Comparison of ENCODE assay signal across 16 cellular contexts in the genomic region with DNA sequence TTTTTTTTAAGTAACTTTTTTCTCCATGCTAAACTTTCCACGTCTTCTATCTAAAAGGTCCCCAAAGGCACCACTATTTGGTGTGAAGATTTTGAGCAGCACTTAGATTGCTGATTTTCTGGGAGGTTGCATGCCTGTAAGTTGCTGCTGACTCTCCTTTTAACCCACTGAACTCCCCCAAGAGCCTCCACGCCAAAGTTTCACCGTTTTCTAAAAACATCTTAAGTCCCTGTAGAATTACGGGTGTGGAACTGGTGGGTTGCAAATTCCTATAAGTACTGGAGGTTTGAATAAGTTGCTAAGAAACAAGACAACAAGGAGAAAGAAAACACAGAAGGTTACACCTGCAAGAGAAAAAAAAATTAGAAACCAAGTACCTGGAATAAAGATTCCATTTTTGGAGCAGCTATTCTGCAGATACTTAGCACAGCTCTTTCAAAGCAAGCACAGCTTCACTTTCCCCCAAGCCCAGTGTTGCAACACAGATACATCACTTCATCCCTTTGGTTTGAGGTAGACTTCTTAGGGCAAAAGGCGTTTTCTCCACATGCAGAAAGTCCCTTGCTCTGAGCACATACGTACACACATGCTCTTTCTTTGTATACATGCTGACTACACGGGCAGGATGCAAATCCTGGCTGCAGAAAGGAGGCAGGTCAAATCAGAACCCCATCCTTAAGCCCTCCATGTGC. TPM values are rescaled to one million over a fixed set of nuclear protein-coding genes. Genes with fewer than 3 reads are reported as not detected.
DNase-seq lines count a peak whose midpoint lies in the region; ATAC-seq and TF ChIP-seq lines count a peak whose summit lies in the region.
"Had no signal": no experiment of that assay in that cellular context is flagged by ENCODE, and none has a peak within 500 bp of the region (broad histone marks: within the 10 kb centered on the region; RNA-seq: fewer than 3 reads in every experiment).

No MANE protein-coding gene starts in this region.

- H4K20me1 ChIP-seq in Karpas-422 (ENCODE audit: insufficient read depth, low read depth, low read length), result peaks cover 3% of the 10 kb centered on the region; the same call in 1 of the 2 replicates

- H3K4me1 ChIP-seq in Karpas-422 (ENCODE audit: low read length) (peaks cover 53% of the 10 kb centered on the region), suprapubic skin (peaks cover 77% of the 10 kb centered on the region)

- peaks cover 24% of the 10 kb centered on the region for H3K4me1 Mint-ChIP-seq in activated CD4-positive, alpha-beta T cell treated with anti-CD3 and anti-CD28 coated beads, Interleukin-2, amount 10 ng/mL, durations not matched to agents 24 days and 14 days

- H3K4me3 Mint-ChIP-seq in activated CD4-positive, alpha-beta T cell treated with anti-CD3 and anti-CD28 coated beads, Interleukin-2, amount 10 ng/mL, durations not matched to agents 24 days and 14 days, result no peak overlapping the region
- H3K4me3 Mint-ChIP-seq: activated naive CD4-positive, alpha-beta T cell treated with anti-CD3 and anti-CD28 coated beads for 36 hours; dendritic cell treated with granulocyte-macrophage colony-stimulating factor and Interleukin-4, amounts not matched to agents 40 ng/mL and 50 ng/mL, for 4 days had no signal

- H3K27ac Mint-ChIP-seq in activated CD4-positive, alpha-beta T cell treated with anti-CD3 and anti-CD28 coated beads, Interleukin-2, amount 10 ng/mL, durations not matched to agents 24 days and 14 days, result no peak overlapping the region
- H3K27ac Mint-ChIP-seq: activated naive CD4-positive, alpha-beta T cell treated with anti-CD3 and anti-CD28 coated beads for 36 hours; dendritic cell treated with granulocyte-macrophage colony-stimulating factor and Interleukin-4, amounts not matched to agents 40 ng/mL and 50 ng/mL, for 4 days had no signal

- in situ Hi-C loops in brain microvascular endothelial cell (cut with HindIII; ENCODE audit: low pct_ligation_motif_present, low sequenced_read_pairs), result no loop called here

- H2AFZ ChIP-seq in Karpas-422 (ENCODE audit: low read length), result no peak overlapping the region

- no peak overlapping the region for H3K9ac ChIP-seq in Karpas-422 (ENCODE audit: low read length)

- H3K79me2 ChIP-seq in Karpas-422 (ENCODE audit: low read length), result peaks cover 7% of the 10 kb centered on the region; the same call in 1 of the 2 replicates

- H3K4me3 ChIP-seq in Karpas-422 (ENCODE audit: low read length) (no peak overlapping the region), brain microvascular endothelial cell (ENCODE audit: low read depth, low read length) (no peak overlapping the region), suprapubic skin (peak overlapping the region; percentile 88)
- H3K4me3 ChIP-seq: HAP-1, MG63 had no signal

- H3K9me3 Mint-ChIP-seq in activated CD4-positive, alpha-beta T cell treated with anti-CD3 and anti-CD28 coated beads, Interleukin-2, amount 10 ng/mL, durations not matched to agents 24 days and 14 days, result no peaks in the 10 kb centered on the region
- H3K9me3 Mint-ChIP-seq: activated naive CD4-positive, alpha-beta T cell treated with anti-CD3 and anti-CD28 coated beads for 36 hours; dendritic cell treated with granulocyte-macrophage colony-stimulating factor and Interleukin-4, amounts not matched to agents 40 ng/mL and 50 ng/mL, for 4 days had no signal

- H3K4me2 ChIP-seq in Karpas-422 (ENCODE audit: low read depth, low read length, poor library complexity, severe bottlenecking), result no peak overlapping the region

- no peak for TF ChIP-seq EP300 in suprapubic skin (IDR thresholded peaks at IDR 0.05)

- intact Hi-C loops in activated CD4-positive, alpha-beta T cell treated with anti-CD3 and anti-CD28 coated beads, Interleukin-2, amount 10 ng/mL, durations not matched to agents 24 days and 14 days (cut with micrococcal nuclease), result no loop called here

- TF ChIP-seq CTCF in brain microvascular endothelial cell (IDR thresholded peaks at IDR 0.05; ENCODE audit: low read depth, low read length, missing control alignments) (no peak), suprapubic skin (IDR thresholded peaks at IDR 0.05) (no peak)

- H3K27ac ChIP-seq in Karpas-422 (ENCODE audit: low read length), result no peak overlapping the region
- peak overlapping the region; percentile 19 for H3K27ac ChIP-seq in brain microvascular endothelial cell
- peak overlapping the region; percentile 25 for H3K27ac ChIP-seq in suprapubic skin

- WGBS in suprapubic skin, result 43% methylated on average over 7 of the region's 7 CpGs

- H3K27me3 Mint-ChIP-seq in activated CD4-positive, alpha-beta T cell treated with anti-CD3 and anti-CD28 coated beads, Interleukin-2, amount 10 ng/mL, durations not matched to agents 24 days and 14 days, result peaks cover 48% of the 10 kb centered on the region

- peak; percentile 44 for DNase-seq in Karpas-422
- no peak for DNase-seq in brain microvascular endothelial cell
- peak; percentile 24 for DNase-seq in left lobe of liver (ENCODE audit: low spot score)
- DNase-seq in suprapubic skin (ENCODE audit: low spot score in 2 of 2), result no peak
- no peak for DNase-seq in activated CD4-positive, alpha-beta T cell treated with anti-CD3 and anti-CD28 coated beads, Interleukin-2, amount 10 ng/mL, durations not matched to agents 24 days and 14 days
- DNase-seq: activated CD4-positive, alpha-beta T cell treated with anti-CD3 and anti-CD28 coated beads for 4 hours; activated naive CD4-positive, alpha-beta T cell treated with anti-CD3 and anti-CD28 coated beads for 36 hours; head of caudate nucleus; MG63; NCI-H2029; retina; T1000 had no signal

- H3K36me3 Mint-ChIP-seq in activated CD4-positive, alpha-beta T cell treated with anti-CD3 and anti-CD28 coated beads, Interleukin-2, amount 10 ng/mL, durations not matched to agents 24 days and 14 days (ENCODE audit: low read depth), result no peaks in the 10 kb centered on the region

- H3K36me3 ChIP-seq in Karpas-422 (ENCODE audit: insufficient read depth, low read length), result 0 out of 2 replicates have a peak, but pooled peaks cover 6% of the 10 kb centered on the region
- H3K36me3 ChIP-seq in brain microvascular endothelial cell (replicated peaks), result peaks cover 51% of the 10 kb centered on the region
- H3K36me3 ChIP-seq in suprapubic skin, result peaks cover 5% of the 10 kb centered on the region
- H3K36me3 ChIP-seq: MG63 had no signal

- H3K9me3 ChIP-seq in Karpas-422 (ENCODE audit: low read length) (no peaks in the 10 kb centered on the region), suprapubic skin (no peaks in the 10 kb centered on the region)
- H3K9me3 ChIP-seq: HAP-1, MG63 had no signal

- H3K27me3 ChIP-seq in Karpas-422 (ENCODE audit: low read length) (no peaks in the 10 kb centered on the region), brain microvascular endothelial cell (replicated peaks) (no peaks in the 10 kb centered on the region), suprapubic skin (no peaks in the 10 kb centered on the region)
- H3K27me3 ChIP-seq: MG63 had no signal

- no peak for TF ChIP-seq POLR2A in suprapubic skin (IDR thresholded peaks at IDR 0.05)

- ATAC-seq in left lobe of liver (no peak), GM18520 (IDR thresholded peaks at IDR 0.05; ENCODE audit: unreplicated experiment) (no peak), GM19023 (IDR thresholded peaks at IDR 0.05; ENCODE audit: unreplicated experiment) (no peak)

- H3K9me2 ChIP-seq in Karpas-422 (replicated peaks; ENCODE audit: insufficient read depth, low read length), result no peaks in the 10 kb centered on the region

RNA-seq across cellular contexts. Expression of a gene that starts 5.0 kb away (rescaled TPM):
- total RNA-seq in Karpas-422 (2014; rRNA removed; shearing (Covaris generic); ENCODE audit: low replicate concordance), result 8.1 and 8.3 TPM in 2 replicates
- 4.3 TPM for total RNA-seq in left lobe of liver
- total RNA-seq in suprapubic skin, result 100 to 1,000 TPM; 133 to 367 (median 191) TPM
- 1.1 and 1.3 TPM in 2 replicates for total RNA-seq in activated CD4-positive, alpha-beta T cell treated with anti-CD3 and anti-CD28 coated beads, Interleukin-2, amount 10 ng/mL, durations not matched to agents 24 days and 14 days

Comparison
In these comparisons a context has a peak if more than half of its experiments do, and no peak if none do; other contexts are left out.
1. DNase-seq: peak in Karpas-422 (single experiment) and left lobe of liver (single experiment); none in brain microvascular endothelial cell (single experiment), suprapubic skin (0 of 2) and activated CD4-positive, alpha-beta T cell treated with anti-CD3 and anti-CD28 coated beads, Interleukin-2, amount 10 ng/mL, durations not matched to agents 24 days and 14 days (single experiment).
2. RNA of a gene that starts 5.0 kb away (total RNA-seq): 133 to 367 TPM in suprapubic skin; 8.1 to 8.3 TPM in Karpas-422, 4.3 TPM in left lobe of liver (single experiment) and 1.1 to 1.3 TPM in activated CD4-positive, alpha-beta T cell treated with anti-CD3 and anti-CD28 coated beads, Interleukin-2, amount 10 ng/mL, durations not matched to agents 24 days and 14 days; every median in the first group is over 10 times any median in the second.